1 cellular context compared by ENCODE assay signal in the genomic region with DNA sequence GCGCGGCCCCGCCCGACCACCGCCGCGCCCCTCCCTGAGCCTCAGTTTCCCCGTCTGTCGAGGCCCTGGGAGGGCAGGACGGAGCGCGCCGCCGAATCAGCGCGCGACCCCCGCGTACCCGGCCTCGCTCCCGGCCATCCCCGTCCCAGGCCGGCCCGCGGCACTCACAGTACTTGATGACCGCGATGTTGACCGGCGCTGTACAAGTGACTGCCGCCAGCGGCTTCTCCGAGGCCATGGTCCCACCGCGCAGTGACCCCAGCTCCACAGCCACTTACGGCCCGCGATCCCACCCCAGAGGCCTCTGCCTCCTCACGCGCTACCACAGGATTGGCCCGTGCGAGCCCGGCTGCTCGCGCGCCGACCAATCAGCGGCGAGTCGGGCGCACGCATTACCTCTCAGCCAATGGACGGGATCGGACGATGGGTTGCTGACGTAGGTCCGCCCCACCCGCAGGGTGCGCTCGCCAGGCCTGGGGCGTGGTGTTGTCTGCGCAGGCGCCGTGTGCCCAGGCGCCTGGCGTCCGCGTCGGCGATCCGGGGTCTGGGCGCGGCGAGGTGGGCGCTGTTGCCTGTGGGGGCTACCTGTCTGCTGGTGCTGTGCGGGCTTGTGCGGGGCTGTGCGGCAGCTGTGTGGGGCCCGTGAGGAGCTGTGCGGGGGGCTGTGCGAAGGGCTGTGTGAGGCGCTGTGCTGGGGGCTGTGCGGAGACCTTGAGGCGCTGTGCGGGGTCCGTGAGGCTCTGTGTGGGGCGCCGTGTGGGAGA.
TF ChIP-seq lines count a peak whose summit lies in the region.

Gene MVD (minus strand): TSS at position 249 of the 764 bp plus-strand sequence. CDS start 11 bp downstream, at position 238.

TF ChIP-seq in HepG2, 621 proteins besides CTCF, POLR2A, EP300 and RAD21 (continued from another document and continues in another):
- TF ChIP-seq ZNF337 (CRISPR knock-in tag; IDR thresholded peaks at IDR 0.05; ENCODE audit: borderline replicate concordance, low read depth) (peak; percentile 93; the same call in 1 of the 2 replicates), NAIF1 (CRISPR knock-in tag; IDR thresholded peaks at IDR 0.05; ENCODE audit: borderline replicate concordance) (peak; percentile 80; the same call in 1 of the 2 replicates), HCFC1 (IDR thresholded peaks at IDR 0.05; ENCODE audit: low read depth, low read length) (peak; percentile 33; the same call in 1 of the 2 replicates), ARID2 (CRISPR knock-in tag; IDR thresholded peaks at IDR 0.05; ENCODE audit: borderline replicate concordance) (peak; percentile 70; the same call in 1 of the 2 replicates), ARHGAP35 (CRISPR knock-in tag; IDR thresholded peaks at IDR 0.05; ENCODE audit: borderline replicate concordance) (peak; percentile 34; the same call in 1 of the 2 replicates), ZBTB8A (CRISPR knock-in tag; IDR thresholded peaks at IDR 0.05; ENCODE audit: borderline replicate concordance, low read depth) (peak; percentile 86; the same call in 1 of the 2 replicates), SMAD3 (CRISPR knock-in tag; IDR thresholded peaks at IDR 0.05) (no peak), ZNF292 (CRISPR knock-in tag; IDR thresholded peaks at IDR 0.05; ENCODE audit: borderline replicate concordance, low read depth) (no peak), ZNF282 (IDR thresholded peaks at IDR 0.05; ENCODE audit: partially characterized antibody) (no peak), TOPORS (CRISPR knock-in tag; IDR thresholded peaks at IDR 0.05) (peak; percentile 88), ZNF800 (CRISPR knock-in tag; IDR thresholded peaks at IDR 0.05) (peak; percentile 50; the same call in 1 of the 2 replicates), RARA (CRISPR knock-in tag; IDR thresholded peaks at IDR 0.05) (peak; percentile 75), ZNF550 (CRISPR knock-in tag; IDR thresholded peaks at IDR 0.05; ENCODE audit: borderline replicate concordance) (0 out of 2 replicates have a peak, but pooled peaks have one; percentile 81), ZFP82 (CRISPR knock-in tag; IDR thresholded peaks at IDR 0.05; ENCODE audit: borderline replicate concordance) (peak; percentile 81; the same call in 1 of the 2 replicates), ZNF792 (CRISPR knock-in tag; IDR thresholded peaks at IDR 0.05) (peak; percentile 77; the same call in 1 of the 2 replicates), TIGD3 (CRISPR knock-in tag; IDR thresholded peaks at IDR 0.05; ENCODE audit: borderline replicate concordance) (peak; percentile 57; the same call in 1 of the 2 replicates), ZNF251 (CRISPR knock-in tag; IDR thresholded peaks at IDR 0.05) (peak; percentile 89; the same call in 1 of the 2 replicates), ZBTB46 (CRISPR knock-in tag; IDR thresholded peaks at IDR 0.05; ENCODE audit: borderline replicate concordance) (0 out of 2 replicates have a peak, but pooled peaks have one; percentile 72), SIN3A (IDR thresholded peaks at IDR 0.05; ENCODE audit: borderline replicate concordance, low read depth, low read length) (peak; percentile 96; the same call in 1 of the 2 replicates), ZNF782 (CRISPR knock-in tag; IDR thresholded peaks at IDR 0.05; ENCODE audit: borderline replicate concordance) (peak; percentile 78; the same call in 1 of the 2 replicates), ZNF121 (CRISPR knock-in tag; IDR thresholded peaks at IDR 0.05) (peak; percentile 65), ZZZ3 (CRISPR knock-in tag; IDR thresholded peaks at IDR 0.05; ENCODE audit: borderline replicate concordance) (peak; percentile 59; the same call in 1 of the 2 replicates), ZNF569 (CRISPR knock-in tag; IDR thresholded peaks at IDR 0.05; ENCODE audit: borderline replicate concordance) (no peak), ATAD3A (CRISPR knock-in tag; IDR thresholded peaks at IDR 0.05) (no peak), ZNF781 (CRISPR knock-in tag; IDR thresholded peaks at IDR 0.05; ENCODE audit: borderline replicate concordance, not compliant biosample characterization) (peak; percentile 84), RARG (CRISPR knock-in tag; IDR thresholded peaks at IDR 0.05; ENCODE audit: low read depth) (peak; percentile 24; the same call in 1 of the 2 replicates), FOXO1 (CRISPR knock-in tag; IDR thresholded peaks at IDR 0.05) (peak; percentile 77; the same call in 1 of the 2 replicates), ZBTB7A (CRISPR knock-in tag; IDR thresholded peaks at IDR 0.05) (peak; percentile 67), HDAC6 (IDR thresholded peaks at IDR 0.05; ENCODE audit: low read depth, low read length) (no peak), SP140L (CRISPR knock-in tag; IDR thresholded peaks at IDR 0.05; ENCODE audit: borderline replicate concordance) (peak; percentile 85; the same call in 1 of the 2 replicates), TRAFD1 (CRISPR knock-in tag; IDR thresholded peaks at IDR 0.05; ENCODE audit: borderline replicate concordance) (no peak), ZMYM4 (CRISPR knock-in tag; IDR thresholded peaks at IDR 0.05) (peak; percentile 94), ZFP36L2 (CRISPR knock-in tag; IDR thresholded peaks at IDR 0.05) (0 out of 2 replicates have a peak, but pooled peaks have one; percentile 50), SRSF1 (optimal IDR thresholded peaks at IDR 0.05; ENCODE audit: low read depth, low read length) (peak; percentile 25), CCDC6 (CRISPR knock-in tag; IDR thresholded peaks at IDR 0.05) (peak; percentile 62; the same call in 1 of the 2 replicates), PHF8 (CRISPR knock-in tag; IDR thresholded peaks at IDR 0.05) (peak; percentile 71), NR2C2 (CRISPR knock-in tag; IDR thresholded peaks at IDR 0.05; ENCODE audit: borderline replicate concordance) (peak; percentile 98)
- TF ChIP-seq, protein P1, sequence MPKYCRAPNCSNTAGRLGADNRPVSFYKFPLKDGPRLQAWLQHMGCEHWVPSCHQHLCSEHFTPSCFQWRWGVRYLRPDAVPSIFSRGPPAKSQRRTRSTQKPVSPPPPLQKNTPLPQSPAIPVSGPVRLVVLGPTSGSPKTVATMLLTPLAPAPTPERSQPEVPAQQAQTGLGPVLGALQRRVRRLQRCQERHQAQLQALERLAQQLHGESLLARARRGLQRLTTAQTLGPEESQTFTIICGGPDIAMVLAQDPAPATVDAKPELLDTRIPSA (CRISPR knock-in tag; IDR thresholded peaks at IDR 0.05; ENCODE audit: borderline replicate concordance) = 0 out of 2 replicates have a peak, but pooled peaks have one; percentile 91
- TF ChIP-seq, protein P2, sequence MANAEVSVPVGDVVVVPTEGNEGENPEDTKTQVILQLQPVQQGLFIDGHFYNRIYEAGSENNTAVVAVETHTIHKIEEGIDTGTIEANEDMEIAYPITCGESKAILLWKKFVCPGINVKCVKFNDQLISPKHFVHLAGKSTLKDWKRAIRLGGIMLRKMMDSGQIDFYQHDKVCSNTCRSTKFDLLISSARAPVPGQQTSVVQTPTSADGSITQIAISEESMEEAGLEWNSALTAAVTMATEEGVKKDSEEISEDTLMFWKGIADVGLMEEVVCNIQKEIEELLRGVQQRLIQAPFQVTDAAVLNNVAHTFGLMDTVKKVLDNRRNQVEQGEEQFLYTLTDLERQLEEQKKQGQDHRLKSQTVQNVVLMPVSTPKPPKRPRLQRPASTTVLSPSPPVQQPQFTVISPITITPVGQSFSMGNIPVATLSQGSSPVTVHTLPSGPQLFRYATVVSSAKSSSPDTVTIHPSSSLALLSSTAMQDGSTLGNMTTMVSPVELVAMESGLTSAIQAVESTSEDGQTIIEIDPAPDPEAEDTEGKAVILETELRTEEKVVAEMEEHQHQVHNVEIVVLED (CRISPR knock-in tag; IDR thresholded peaks at IDR 0.05; ENCODE audit: borderline replicate concordance) = peak; percentile 98
- TF ChIP-seq, protein P3, sequence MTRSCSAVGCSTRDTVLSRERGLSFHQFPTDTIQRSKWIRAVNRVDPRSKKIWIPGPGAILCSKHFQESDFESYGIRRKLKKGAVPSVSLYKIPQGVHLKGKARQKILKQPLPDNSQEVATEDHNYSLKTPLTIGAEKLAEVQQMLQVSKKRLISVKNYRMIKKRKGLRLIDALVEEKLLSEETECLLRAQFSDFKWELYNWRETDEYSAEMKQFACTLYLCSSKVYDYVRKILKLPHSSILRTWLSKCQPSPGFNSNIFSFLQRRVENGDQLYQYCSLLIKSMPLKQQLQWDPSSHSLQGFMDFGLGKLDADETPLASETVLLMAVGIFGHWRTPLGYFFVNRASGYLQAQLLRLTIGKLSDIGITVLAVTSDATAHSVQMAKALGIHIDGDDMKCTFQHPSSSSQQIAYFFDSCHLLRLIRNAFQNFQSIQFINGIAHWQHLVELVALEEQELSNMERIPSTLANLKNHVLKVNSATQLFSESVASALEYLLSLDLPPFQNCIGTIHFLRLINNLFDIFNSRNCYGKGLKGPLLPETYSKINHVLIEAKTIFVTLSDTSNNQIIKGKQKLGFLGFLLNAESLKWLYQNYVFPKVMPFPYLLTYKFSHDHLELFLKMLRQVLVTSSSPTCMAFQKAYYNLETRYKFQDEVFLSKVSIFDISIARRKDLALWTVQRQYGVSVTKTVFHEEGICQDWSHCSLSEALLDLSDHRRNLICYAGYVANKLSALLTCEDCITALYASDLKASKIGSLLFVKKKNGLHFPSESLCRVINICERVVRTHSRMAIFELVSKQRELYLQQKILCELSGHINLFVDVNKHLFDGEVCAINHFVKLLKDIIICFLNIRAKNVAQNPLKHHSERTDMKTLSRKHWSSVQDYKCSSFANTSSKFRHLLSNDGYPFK (CRISPR knock-in tag; IDR thresholded peaks at IDR 0.05; ENCODE audit: borderline replicate concordance) = peak; percentile 66
